20 cellular contexts compared by ENCODE assay signal in genomic region chr1:19006837-19007271, GRCh38. TPM values are rescaled to one million over a fixed set of nuclear protein-coding genes. Genes with fewer than 3 reads are reported as not detected.
DNase-seq lines count a peak whose midpoint lies in the region; ATAC-seq, FAIRE-seq and TF ChIP-seq lines count a peak whose summit lies in the region.
"Had no signal": no experiment of that assay in that cellular context is flagged by ENCODE, and none has a peak within 500 bp of the region (broad histone marks: within the 10 kb centered on the region; RNA-seq: fewer than 3 reads in every experiment).

No MANE protein-coding gene starts in this region.

- WGBS in small intestine, 3 donors: 15 to 56% (median 24%) methylated on average over 2 of the region's 2 CpGs

- H3K4me3 ChIP-seq in Panc1 (ENCODE audit: low read depth in 2 of 2, low read length in 2 of 2): no peak overlapping the region
- H3K4me3 ChIP-seq in small intestine (ENCODE audit: low read depth in 1 of 2, low read length in 2 of 2): no peak overlapping the region
- H3K4me3 ChIP-seq: BLaER1, GM23338, SJSA1 had no signal

- peaks cover 11% of the 10 kb centered on the region for H3K9me3 Mint-ChIP-seq in activated CD4-positive, alpha-beta T cell treated with anti-CD3 and anti-CD28 coated beads, Interleukin-2, amount 10 ng/mL, durations not matched to agents 24 days and 14 days

- H3K27me3 ChIP-seq in Panc1 (ENCODE audit: control insufficient read depth, insufficient read depth, low read length): no peaks in the 10 kb centered on the region
- no peaks in the 10 kb centered on the region for H3K27me3 ChIP-seq in small intestine (ENCODE audit: control insufficient read depth in 2 of 2, insufficient read depth in 2 of 2, low read length in 2 of 2)
- H3K27me3 ChIP-seq: BLaER1, SJSA1 had no signal

- H3K4me1 ChIP-seq in Panc1 (ENCODE audit: control insufficient read depth, insufficient read depth, low read length): peaks cover 50% of the 10 kb centered on the region
- H3K4me1 ChIP-seq in small intestine (ENCODE audit: control insufficient read depth in 2 of 2, insufficient read depth in 1 of 2, low read depth in 1 of 2, low read length in 1 of 2): peaks cover 5 to 9% of the 10 kb centered on the region in 2 donors

- BruUV-seq in Panc1 (replicated peaks; lab: Mats Ljungman, UMichigan): no TSS peak

- no peak overlapping the region for H3K4me3 Mint-ChIP-seq in activated CD4-positive, alpha-beta T cell treated with anti-CD3 and anti-CD28 coated beads, Interleukin-2, amount 10 ng/mL, durations not matched to agents 24 days and 14 days
- H3K4me3 Mint-ChIP-seq: GM23338 had no signal

- TF ChIP-seq CTCF in Panc1 (IDR thresholded peaks at IDR 0.05): no peak

- ATAC-seq in Panc1: no peak
- ATAC-seq in left colon: peak; percentile 43
- no peak for ATAC-seq in activated CD4-positive, CD25-positive, alpha-beta regulatory T cell treated with anti-CD3 and anti-CD28 coated beads, Interleukin-2, amount 50 U/mL, for 24 hours
- no peak for ATAC-seq in HG02798 (IDR thresholded peaks at IDR 0.05; ENCODE audit: poor library complexity, unreplicated experiment)
- ATAC-seq in HG02571 (IDR thresholded peaks at IDR 0.05; ENCODE audit: unreplicated experiment): no peak

- H3K9me3 ChIP-seq in Panc1 (ENCODE audit: control insufficient read depth, insufficient read depth, low read depth, low read length) (peaks cover 3% of the 10 kb centered on the region; the same call in 1 of the 2 replicates), small intestine (ENCODE audit: control insufficient read depth, low read depth) (no peaks in the 10 kb centered on the region)
- H3K9me3 ChIP-seq: SJSA1 had no signal

- peaks cover 37% of the 10 kb centered on the region for H3K4me1 Mint-ChIP-seq in activated CD4-positive, alpha-beta T cell treated with anti-CD3 and anti-CD28 coated beads, Interleukin-2, amount 10 ng/mL, durations not matched to agents 24 days and 14 days

- peaks cover 2% of the 10 kb centered on the region for H3K27me3 Mint-ChIP-seq in activated CD4-positive, alpha-beta T cell treated with anti-CD3 and anti-CD28 coated beads, Interleukin-2, amount 10 ng/mL, durations not matched to agents 24 days and 14 days

- CTCF ChIA-PET in Panc1 (lab: Charles Lee): no interaction called here

- in situ Hi-C loops in Panc1 (cut with HindIII; ENCODE audit: low pct_unique_long_range_greater_than_20kb, low sequenced_read_pairs): no loop called here

- intact Hi-C loops in activated CD4-positive, alpha-beta T cell treated with anti-CD3 and anti-CD28 coated beads, Interleukin-2, amount 10 ng/mL, durations not matched to agents 24 days and 14 days (cut with micrococcal nuclease): no loop called here
- intact Hi-C loops in Panc1 (cut with micrococcal nuclease; ENCODE audit: unreplicated experiment): no loop called here
- intact Hi-C loops in left colon (cut with DNase I, micrococcal nuclease): no loop called here

- H3K27ac ChIP-seq in Panc1 (ENCODE audit: low read length): peak overlapping the region; percentile 97
- no peak overlapping the region for H3K27ac ChIP-seq in small intestine (ENCODE audit: low read depth in 1 of 2, low read length in 1 of 2)
- H3K27ac ChIP-seq: 22Rv1, BLaER1 had no signal

- H3K36me3 ChIP-seq in Panc1 (ENCODE audit: control insufficient read depth, insufficient read depth, low read length): no peaks in the 10 kb centered on the region
- H3K36me3 ChIP-seq in small intestine (ENCODE audit: control insufficient read depth in 2 of 2, insufficient read depth in 2 of 2, low read length in 2 of 2): no peaks in the 10 kb centered on the region
- H3K36me3 ChIP-seq: BLaER1, SJSA1 had no signal

- POLR2A ChIA-PET in Panc1 (lab: Charles Lee): interaction anchor here (0.5 kb wide), 1 partner anchor 141 kb away, joined by 4 read pairs; no protein-coding TSS in a partner anchor

- H3K27ac Mint-ChIP-seq in activated CD4-positive, alpha-beta T cell treated with anti-CD3 and anti-CD28 coated beads, Interleukin-2, amount 10 ng/mL, durations not matched to agents 24 days and 14 days: peak overlapping the region; percentile 10
- H3K27ac Mint-ChIP-seq: GM23338 had no signal

- DNase-seq in activated CD4-positive, alpha-beta T cell treated with anti-CD3 and anti-CD28 coated beads, Interleukin-2, amount 10 ng/mL, durations not matched to agents 24 days and 14 days: no peak
- DNase-seq in activated CD4-positive, alpha-beta T cell treated with anti-CD3 and anti-CD28 coated beads, Interleukin-2, amount 50 U/mL, for 4 hours: no peak
- DNase-seq in Panc1 (ENCODE audit: low read depth, low spot score) (no peak), left colon (no peak), small intestine (peak; percentile 74)
- DNase-seq: GF-D8; MV-4-11; NCI-H1417; NCI-H2171; NCI-H446; NCI-H69; NK-92 treated with Interleukin-12 subunit alpha and Interleukin-12 subunit beta, amount 100 ng/mL, for 24 hours had no signal

- no peak for FAIRE-seq in small intestine (lab: Jason Lieb, UNC)
- FAIRE-seq: GM12891 had no signal

- peaks cover 6% of the 10 kb centered on the region for H3K36me3 Mint-ChIP-seq in activated CD4-positive, alpha-beta T cell treated with anti-CD3 and anti-CD28 coated beads, Interleukin-2, amount 10 ng/mL, durations not matched to agents 24 days and 14 days (ENCODE audit: low read depth)

RNA-seq across cellular contexts. Expression of gene IFFO2, which starts 50.4 kb away (rescaled TPM):
- total RNA-seq in activated CD4-positive, alpha-beta T cell treated with anti-CD3 and anti-CD28 coated beads, Interleukin-2, amount 10 ng/mL, durations not matched to agents 24 days and 14 days: 32.3 and 36.8 TPM in 2 replicates
- 59.4 TPM for total RNA-seq in Panc1 (2021; ENCODE audit: unreplicated experiment)
- polyA plus RNA-seq in Panc1 (2012; ENCODE audit: insufficient read length): 53.4 TPM
- 10 to 100 TPM in 1 of 2 donors, 1 to 10 TPM in 1; 5.4 to 14.7 TPM for total RNA-seq in left colon
- polyA plus RNA-seq in small intestine: 1 to 10 TPM in 2 of 3 donors, under 1 TPM in 1; 0.22 to 3.5 (median 1.4) TPM
